In genomic region chr12:49013403-49013802, GRCh38 we compare ENCODE assay signal across 25 cellular contexts. TPM values are rescaled to one million over a fixed set of nuclear protein-coding genes. Genes with fewer than 3 reads are reported as not detected.
"Had no signal": no experiment of that assay in that cellular context is flagged by ENCODE, and none has a peak within 500 bp of the region (broad histone marks: within the 10 kb centered on the region; RNA-seq: fewer than 3 reads in every experiment).

No MANE protein-coding gene starts in this region.

- ATAC-seq: Panc1, PC-3 had no signal

- H3K27ac ChIP-seq: HL-60, RWPE1 had no signal

- H3K9me3 ChIP-seq: SK-N-SH had no signal

- DNase-seq: KBM-7, MV-4-11, NCI-H1048, NCI-H1105, NCI-H1417, NCI-H1436 treated with DMSO at 0.1 percent for 48 hours, NCI-H1694, NCI-H187 treated with DMSO at 0.1 percent for 48 hours, NCI-H2029 treated with DMSO at 0.1 percent for 48 hours, NCI-H2171 treated with DMSO at 0.1 percent for 48 hours, NCI-H345, NCI-H446 treated with DMSO at 0.1 percent for 48 hours, NCI-H510A treated with DMSO at 0.1 percent for 48 hours, NCI-H526, NCI-H748 treated with DMSO at 0.1 percent for 48 hours, PC-3, SHP77, SK-N-SH had no signal

- H3K9me3 Mint-ChIP-seq: IgD-negative memory B cell had no signal

RNA-seq across cellular contexts. Expression of gene DDN, which starts 14.2 kb away (rescaled TPM):
- polyA plus RNA-seq: IgD-negative memory B cell had no signal

RNA-seq across cellular contexts. Expression of gene WNT1, which starts 35.3 kb away (rescaled TPM):
- total RNA-seq: LHCN-M2, MCF 10A, PC-3, SK-MEL-5 had no signal
- polyA plus RNA-seq: SK-N-SH had no signal

RNA-seq across cellular contexts. Expression of gene WNT10B, which starts 41.9 kb away (rescaled TPM):
- polyA plus RNA-seq: IgD-negative memory B cell had no signal
